ENCODE assay signal across 9 cellular contexts in the genomic region with DNA sequence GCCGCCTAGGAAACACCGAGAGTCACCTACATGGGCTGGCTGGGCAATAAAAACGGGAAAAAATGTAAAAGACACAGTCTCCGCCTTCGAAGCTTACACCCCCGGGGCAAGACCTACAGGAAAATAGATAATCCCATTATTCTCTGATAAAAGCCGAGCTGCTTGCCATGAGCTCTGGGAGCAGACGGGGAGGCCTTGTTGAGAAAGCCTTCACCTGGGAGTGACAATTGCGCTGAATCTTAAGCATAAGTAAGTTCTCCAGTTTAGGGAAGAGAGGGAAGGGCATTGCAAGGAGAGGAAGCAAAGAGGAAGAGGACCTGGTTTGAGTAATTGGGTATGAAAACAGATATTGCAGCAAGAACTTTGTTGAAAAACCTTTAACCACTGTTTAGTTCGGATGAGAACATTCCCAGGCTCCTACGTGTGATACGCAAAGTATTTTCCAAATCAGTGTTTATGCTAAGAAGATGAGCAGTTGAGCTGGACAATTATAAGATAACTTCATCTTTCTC. TPM values are rescaled to one million over a fixed set of nuclear protein-coding genes. Genes with fewer than 3 reads are reported as not detected.
DNase-seq lines count a peak whose midpoint lies in the region; ATAC-seq and TF ChIP-seq lines count a peak whose summit lies in the region.
"Had no signal": no experiment of that assay in that cellular context is flagged by ENCODE, and none has a peak within 500 bp of the region (broad histone marks: within the 10 kb centered on the region; RNA-seq: fewer than 3 reads in every experiment).

No MANE protein-coding gene starts in this region.

- H3K4me1 ChIP-seq in HCT116 (ENCODE audit: control insufficient read depth in 1 of 2, insufficient read depth in 2 of 2, low read length in 2 of 2) (peaks cover 10 to 21% of the 10 kb centered on the region in 2 experiments), lower lobe of right lung (peaks cover 30% of the 10 kb centered on the region), vagina (peaks cover 23% of the 10 kb centered on the region)

- peak overlapping the region; percentile 70 for H3K4me2 ChIP-seq in HCT116 (ENCODE audit: low read length)

- CTCF ChIA-PET in AG04449 (lab: Yijun Ruan, JAX) (interaction anchor here (1.6 to 5.0 kb wide), 6 partner anchors 10 to 254 kb away, joined by 5 to 28 read pairs (median 14); no protein-coding TSS in a partner anchor), HCT116 (lab: Charles Lee) (interaction anchor here (1.0 to 1.2 kb wide), 2 partner anchors 9 to 500 kb away, joined by 3 to 4 read pairs; no protein-coding TSS in a partner anchor)

- H3K27me3 ChIP-seq in HCT116 (ENCODE audit: insufficient read depth, low read length), result no peaks in the 10 kb centered on the region
- no peaks in the 10 kb centered on the region for H3K27me3 ChIP-seq in lower lobe of right lung (ENCODE audit: low read depth)
- H3K27me3 ChIP-seq in vagina, result no peaks in the 10 kb centered on the region

- no peak for TF ChIP-seq RAD21 in HCT116 (IDR thresholded peaks at IDR 0.05; ENCODE audit: low read depth)

- POLR2A ChIA-PET in AG04449 (lab: Yijun Ruan, JAX), result interaction anchor here (0.8 to 1.6 kb wide), 4 partner anchors 12 to 248 kb away, joined by 3 to 5 read pairs (median 4); no protein-coding TSS in a partner anchor
- POLR2A ChIA-PET in HCT116 (lab: Charles Lee), result no interaction called here

- peak overlapping the region; percentile 97 for H3K4me3 Mint-ChIP-seq in activated naive CD8-positive, alpha-beta T cell treated with anti-CD3 and anti-CD28 coated beads, Interleukin-2, amount 50 U/mL, for 24 hours

- BruUV-seq in HCT116 (replicated peaks; lab: Mats Ljungman, UMichigan), result no TSS peak

- H3K9ac ChIP-seq in HCT116 (ENCODE audit: low read length), result peak overlapping the region; percentile 69; the same call in 1 of the 2 replicates

- H3K27me3 Mint-ChIP-seq in activated naive CD8-positive, alpha-beta T cell treated with anti-CD3 and anti-CD28 coated beads, Interleukin-2, amount 50 U/mL, for 24 hours, result no peaks in the 10 kb centered on the region

- H3K4me3 ChIP-seq in AG04449 (ENCODE audit: low read depth, low read length) (peak overlapping the region; percentile 87), HCT116 (replicated peaks in 1 of 2; ENCODE audit: low read depth in 1 of 2, low read length in 2 of 2) (peak overlapping the region; percentile 74 to 85), lower lobe of right lung (peak overlapping the region; percentile 81), vagina (peak overlapping the region; percentile 65 to 82)

- peaks cover 39% of the 10 kb centered on the region for H3K4me1 Mint-ChIP-seq in activated naive CD8-positive, alpha-beta T cell treated with anti-CD3 and anti-CD28 coated beads, Interleukin-2, amount 50 U/mL, for 24 hours

- intact Hi-C loops in HCT116 (cut with micrococcal nuclease), result no loop called here
- intact Hi-C loops in lower lobe of right lung (cut with DNase I), result no loop called here
- intact Hi-C loops in vagina (cut with DNase I), result no loop called here

- H3K9me3 ChIP-seq in HCT116 (ENCODE audit: control insufficient read depth in 1 of 2, insufficient read depth in 1 of 2, low read depth in 1 of 2, low read length in 2 of 2) (no peaks in the 10 kb centered on the region), lower lobe of right lung (no peaks in the 10 kb centered on the region), vagina (no peaks in the 10 kb centered on the region)

- no peak overlapping the region for H2AFZ ChIP-seq in HCT116 (ENCODE audit: low read depth, low read length, poor library complexity, severe bottlenecking)

- peaks cover 6% of the 10 kb centered on the region for H3K36me3 Mint-ChIP-seq in activated naive CD8-positive, alpha-beta T cell treated with anti-CD3 and anti-CD28 coated beads, Interleukin-2, amount 50 U/mL, for 24 hours (ENCODE audit: low read depth)

- no peak for ATAC-seq in HCT116
- ATAC-seq in activated naive CD8-positive, alpha-beta T cell treated with anti-CD3 and anti-CD28 coated beads, Interleukin-2, amount 50 U/mL, for 24 hours, result no peak
- peak in 1 of 2 donors; percentile 13 for ATAC-seq in lower lobe of right lung
- ATAC-seq in activated CD4-positive, CD25-positive, alpha-beta regulatory T cell treated with anti-CD3 and anti-CD28 coated beads, Interleukin-2, amount 50 U/mL, for 24 hours, result no peak

- H3K9me3 Mint-ChIP-seq in activated naive CD8-positive, alpha-beta T cell treated with anti-CD3 and anti-CD28 coated beads, Interleukin-2, amount 50 U/mL, for 24 hours, result no peaks in the 10 kb centered on the region

- peak overlapping the region; percentile 96 for H3K27ac Mint-ChIP-seq in activated naive CD8-positive, alpha-beta T cell treated with anti-CD3 and anti-CD28 coated beads, Interleukin-2, amount 50 U/mL, for 24 hours

- TF ChIP-seq POLR2A in HCT116 (IDR thresholded peaks at IDR 0.05; ENCODE audit: borderline replicate concordance, extremely low read depth, insufficient read depth, insufficient read length) (no peak), vagina (IDR thresholded peaks at IDR 0.05) (no peak)

- RAD21 ChIA-PET in HCT116 (lab: Charles Lee; ENCODE audit: low non-redundant PET in 1 of 2, low total read pairs in 2 of 2, uncharacterized antibody in 2 of 2, unreplicated experiment in 2 of 2), result no interaction called here

- peaks cover 26% of the 10 kb centered on the region for H3K79me2 ChIP-seq in HCT116 (ENCODE audit: insufficient read depth, low read length)

- H3K27ac ChIP-seq in HCT116 (ENCODE audit: low read depth, low read length), result peak overlapping the region; percentile 77; the same call in 1 of the 2 replicates
- H3K27ac ChIP-seq in lower lobe of right lung, result peak overlapping the region; percentile 90
- peak overlapping the region; percentile 83 for H3K27ac ChIP-seq in vagina

- DNase-seq in AG04449 (ENCODE audit: low read depth, low spot score) (no peak), HCT116 (ENCODE audit: low read depth, low spot score) (no peak), lower lobe of right lung (no peak), vagina (ENCODE audit: extremely low spot score in 2 of 2) (no peak), NCI-H2196 treated with DMSO at 0.1 percent for 48 hours (lab: John Stamatoyannopoulos, UW; ENCODE audit: unreplicated experiment) (no peak), NCI-H1048 (lab: John Stamatoyannopoulos, UW) (no peak)
- peak; percentile 21 for DNase-seq in activated naive CD8-positive, alpha-beta T cell treated with anti-CD3 and anti-CD28 coated beads, Interleukin-2, amount 50 U/mL, for 24 hours

- no peaks in the 10 kb centered on the region for H4K20me1 ChIP-seq in HCT116 (ENCODE audit: insufficient read depth)

- no peaks in the 10 kb centered on the region for H3K36me3 ChIP-seq in HCT116 (ENCODE audit: control insufficient read depth in 1 of 2, insufficient read depth in 2 of 2, low read length in 2 of 2)
- no peaks in the 10 kb centered on the region for H3K36me3 ChIP-seq in lower lobe of right lung
- H3K36me3 ChIP-seq in vagina, result no peaks in the 10 kb centered on the region

- no peaks in the 10 kb centered on the region for H3K9me2 ChIP-seq in HCT116 (ENCODE audit: insufficient read depth)

- no peak for TF ChIP-seq CTCF in AG04449 (IDR thresholded peaks at IDR 0.05; ENCODE audit: insufficient read depth, low read length, missing control alignments)
- TF ChIP-seq CTCF in HCT116 (IDR thresholded peaks at IDR 0.05 in 2 of 3, conservative IDR thresholded peaks at IDR 0.05 in 1 of 3; ENCODE audit: borderline replicate concordance in 1 of 3, insufficient read depth in 1 of 3, low read depth in 2 of 3, low read length in 2 of 3), result no peak
- no peak for TF ChIP-seq CTCF in lower lobe of right lung (IDR thresholded peaks at IDR 0.05)
- no peak for TF ChIP-seq CTCF in vagina (IDR thresholded peaks at IDR 0.05)

TF ChIP-seq in HCT116, 20 proteins besides CTCF, POLR2A, EP300 and RAD21 (continues in another document):
- TF ChIP-seq SRF (IDR thresholded peaks at IDR 0.05; ENCODE audit: low read depth) (no peak), MAX (IDR thresholded peaks at IDR 0.05) (no peak), ZNF274 (IDR thresholded peaks at IDR 0.05; ENCODE audit: low read depth, low read length) (no peak), ZBTB33 (IDR thresholded peaks at IDR 0.05; ENCODE audit: extremely low read depth, insufficient replicate concordance, low read length) (no peak), JUND (IDR thresholded peaks at IDR 0.05) (no peak), CBX3 (IDR thresholded peaks at IDR 0.05; ENCODE audit: low read depth) (no peak), CEBPB (IDR thresholded peaks at IDR 0.05; ENCODE audit: low read depth) (no peak), TCF7L2 (IDR thresholded peaks at IDR 0.05; ENCODE audit: borderline replicate concordance, extremely low read depth, insufficient read depth, insufficient read length) (no peak), SIN3A (IDR thresholded peaks at IDR 0.05; ENCODE audit: low read depth) (no peak), POLR2AphosphoS5 (IDR thresholded peaks at IDR 0.05; ENCODE audit: low read depth, low read length) (no peak)

RNA-seq across cellular contexts. Expression of gene BTBD10, which starts 0.8 kb away (rescaled TPM):
- total RNA-seq in HCT116 (2021; ENCODE audit: unreplicated experiment) (17.0 TPM), lower lobe of right lung (25.1 TPM), vagina (29.2 TPM)
- 20.2 and 22.8 TPM in 2 replicates for polyA plus RNA-seq in HCT116 (2012)

RNA-seq across cellular contexts. Expression of gene PTH, which starts 32.0 kb away (rescaled TPM):
- total RNA-seq in HCT116 (2021; ENCODE audit: unreplicated experiment) (not detected), lower lobe of right lung (not detected), vagina (not detected)
- not detected in 2 replicates for polyA plus RNA-seq in HCT116 (2012)
- total RNA-seq: lung microvascular endothelial cell had no signal
